Comparison of ENCODE assay signal across 1 cellular context in the genomic region with DNA sequence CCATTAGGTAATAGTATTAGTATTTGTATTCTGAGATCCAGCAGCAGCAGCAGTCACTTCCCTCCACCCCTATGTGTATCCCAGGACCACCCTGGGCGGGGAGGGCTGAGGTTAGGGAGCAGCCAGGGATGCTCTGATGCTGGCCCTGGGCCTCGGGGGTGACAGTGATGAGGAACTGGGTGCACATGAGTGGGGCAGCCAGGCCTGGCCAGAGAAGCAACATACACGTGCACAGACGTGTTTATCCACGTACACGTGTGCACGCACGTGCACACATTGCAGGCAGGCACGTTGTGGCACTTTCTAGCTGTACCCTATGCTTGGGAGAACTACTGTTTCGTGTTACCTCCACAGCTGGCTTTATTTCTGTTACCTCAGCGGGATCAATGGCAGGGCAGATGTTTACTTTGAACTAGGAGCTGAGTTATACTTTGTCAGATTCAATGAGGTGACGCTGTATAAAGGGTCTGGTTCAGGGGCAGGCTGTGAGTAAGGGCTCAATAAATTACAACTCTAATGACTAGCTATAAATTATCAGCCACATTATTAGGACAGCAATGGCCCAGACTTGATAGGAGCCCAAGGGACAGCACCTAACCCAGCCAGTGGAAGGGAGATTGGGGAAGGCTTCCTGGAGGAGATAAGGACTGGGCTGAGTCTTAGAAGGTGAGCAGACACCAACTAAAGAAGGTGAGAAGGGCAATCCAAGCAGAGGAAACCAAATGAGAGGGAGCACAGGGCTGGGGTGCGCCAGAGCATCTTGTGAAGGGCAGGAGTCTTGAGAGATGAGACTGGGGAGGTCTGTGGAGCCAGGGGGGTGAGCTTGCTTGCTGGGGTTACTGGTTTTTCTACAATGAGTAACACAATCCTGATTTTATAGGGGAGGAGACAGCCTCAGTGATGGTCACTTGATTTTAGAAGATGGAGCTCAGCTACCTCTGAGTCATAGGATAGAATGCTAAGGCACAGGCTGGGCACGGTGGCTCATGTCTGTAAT.
TF ChIP-seq lines count a peak whose summit lies in the region.

No MANE protein-coding gene starts in this region.

TF ChIP-seq in HCT116, 20 proteins besides CTCF, POLR2A, EP300 and RAD21:
- TF ChIP-seq FOSL1 (IDR thresholded peaks at IDR 0.05; ENCODE audit: low read depth): no peak
- TF ChIP-seq, protein P1, sequence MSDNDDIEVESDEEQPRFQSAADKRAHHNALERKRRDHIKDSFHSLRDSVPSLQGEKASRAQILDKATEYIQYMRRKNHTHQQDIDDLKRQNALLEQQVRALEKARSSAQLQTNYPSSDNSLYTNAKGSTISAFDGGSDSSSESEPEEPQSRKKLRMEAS (IDR thresholded peaks at IDR 0.05): no peak
- TF ChIP-seq POLR2AphosphoS5 (IDR thresholded peaks at IDR 0.05; ENCODE audit: low read depth, low read length): no peak
- TF ChIP-seq, protein P2, sequence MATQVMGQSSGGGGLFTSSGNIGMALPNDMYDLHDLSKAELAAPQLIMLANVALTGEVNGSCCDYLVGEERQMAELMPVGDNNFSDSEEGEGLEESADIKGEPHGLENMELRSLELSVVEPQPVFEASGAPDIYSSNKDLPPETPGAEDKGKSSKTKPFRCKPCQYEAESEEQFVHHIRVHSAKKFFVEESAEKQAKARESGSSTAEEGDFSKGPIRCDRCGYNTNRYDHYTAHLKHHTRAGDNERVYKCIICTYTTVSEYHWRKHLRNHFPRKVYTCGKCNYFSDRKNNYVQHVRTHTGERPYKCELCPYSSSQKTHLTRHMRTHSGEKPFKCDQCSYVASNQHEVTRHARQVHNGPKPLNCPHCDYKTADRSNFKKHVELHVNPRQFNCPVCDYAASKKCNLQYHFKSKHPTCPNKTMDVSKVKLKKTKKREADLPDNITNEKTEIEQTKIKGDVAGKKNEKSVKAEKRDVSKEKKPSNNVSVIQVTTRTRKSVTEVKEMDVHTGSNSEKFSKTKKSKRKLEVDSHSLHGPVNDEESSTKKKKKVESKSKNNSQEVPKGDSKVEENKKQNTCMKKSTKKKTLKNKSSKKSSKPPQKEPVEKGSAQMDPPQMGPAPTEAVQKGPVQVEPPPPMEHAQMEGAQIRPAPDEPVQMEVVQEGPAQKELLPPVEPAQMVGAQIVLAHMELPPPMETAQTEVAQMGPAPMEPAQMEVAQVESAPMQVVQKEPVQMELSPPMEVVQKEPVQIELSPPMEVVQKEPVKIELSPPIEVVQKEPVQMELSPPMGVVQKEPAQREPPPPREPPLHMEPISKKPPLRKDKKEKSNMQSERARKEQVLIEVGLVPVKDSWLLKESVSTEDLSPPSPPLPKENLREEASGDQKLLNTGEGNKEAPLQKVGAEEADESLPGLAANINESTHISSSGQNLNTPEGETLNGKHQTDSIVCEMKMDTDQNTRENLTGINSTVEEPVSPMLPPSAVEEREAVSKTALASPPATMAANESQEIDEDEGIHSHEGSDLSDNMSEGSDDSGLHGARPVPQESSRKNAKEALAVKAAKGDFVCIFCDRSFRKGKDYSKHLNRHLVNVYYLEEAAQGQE (IDR thresholded peaks at IDR 0.05; ENCODE audit: low read depth): no peak
- TF ChIP-seq ZFX (IDR thresholded peaks at IDR 0.05): no peak
- TF ChIP-seq CEBPB (IDR thresholded peaks at IDR 0.05; ENCODE audit: low read depth): no peak
- TF ChIP-seq SRF (IDR thresholded peaks at IDR 0.05; ENCODE audit: low read depth): no peak
- TF ChIP-seq CBX3 (IDR thresholded peaks at IDR 0.05; ENCODE audit: low read depth): no peak
- TF ChIP-seq ZNF274 (IDR thresholded peaks at IDR 0.05; ENCODE audit: low read depth, low read length): no peak
- TF ChIP-seq EGR1 (IDR thresholded peaks at IDR 0.05; ENCODE audit: low read depth): no peak
- TF ChIP-seq, protein P3, sequence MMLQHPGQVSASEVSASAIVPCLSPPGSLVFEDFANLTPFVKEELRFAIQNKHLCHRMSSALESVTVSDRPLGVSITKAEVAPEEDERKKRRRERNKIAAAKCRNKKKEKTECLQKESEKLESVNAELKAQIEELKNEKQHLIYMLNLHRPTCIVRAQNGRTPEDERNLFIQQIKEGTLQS (IDR thresholded peaks at IDR 0.05): no peak
- TF ChIP-seq SP1 (IDR thresholded peaks at IDR 0.05; ENCODE audit: low read depth): no peak
- TF ChIP-seq EZH2 (IDR thresholded peaks at IDR 0.05): no peak
- no peak for TF ChIP-seq TCF7L2 (IDR thresholded peaks at IDR 0.05; ENCODE audit: borderline replicate concordance, extremely low read depth, insufficient read depth, insufficient read length)
- TF ChIP-seq, protein P4, sequence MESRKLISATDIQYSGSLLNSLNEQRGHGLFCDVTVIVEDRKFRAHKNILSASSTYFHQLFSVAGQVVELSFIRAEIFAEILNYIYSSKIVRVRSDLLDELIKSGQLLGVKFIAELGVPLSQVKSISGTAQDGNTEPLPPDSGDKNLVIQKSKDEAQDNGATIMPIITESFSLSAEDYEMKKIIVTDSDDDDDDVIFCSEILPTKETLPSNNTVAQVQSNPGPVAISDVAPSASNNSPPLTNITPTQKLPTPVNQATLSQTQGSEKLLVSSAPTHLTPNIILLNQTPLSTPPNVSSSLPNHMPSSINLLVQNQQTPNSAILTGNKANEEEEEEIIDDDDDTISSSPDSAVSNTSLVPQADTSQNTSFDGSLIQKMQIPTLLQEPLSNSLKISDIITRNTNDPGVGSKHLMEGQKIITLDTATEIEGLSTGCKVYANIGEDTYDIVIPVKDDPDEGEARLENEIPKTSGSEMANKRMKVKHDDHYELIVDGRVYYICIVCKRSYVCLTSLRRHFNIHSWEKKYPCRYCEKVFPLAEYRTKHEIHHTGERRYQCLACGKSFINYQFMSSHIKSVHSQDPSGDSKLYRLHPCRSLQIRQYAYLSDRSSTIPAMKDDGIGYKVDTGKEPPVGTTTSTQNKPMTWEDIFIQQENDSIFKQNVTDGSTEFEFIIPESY (IDR thresholded peaks at IDR 0.05; ENCODE audit: extremely low read depth, insufficient replicate concordance, low read length): no peak
- no peak for TF ChIP-seq ELF1 (IDR thresholded peaks at IDR 0.05; ENCODE audit: borderline replicate concordance, low read depth)
- no peak for TF ChIP-seq JUND (IDR thresholded peaks at IDR 0.05)
- TF ChIP-seq YY1 (IDR thresholded peaks at IDR 0.05; ENCODE audit: extremely low read depth, insufficient replicate concordance, low read depth, low read length): no peak
- no peak for TF ChIP-seq EZH2phosphoT487 (IDR thresholded peaks at IDR 0.05; ENCODE audit: borderline replicate concordance)
- TF ChIP-seq SIN3A (IDR thresholded peaks at IDR 0.05; ENCODE audit: low read depth): no peak
